ENCODE assay signal across 1 cellular context in the genomic region with DNA sequence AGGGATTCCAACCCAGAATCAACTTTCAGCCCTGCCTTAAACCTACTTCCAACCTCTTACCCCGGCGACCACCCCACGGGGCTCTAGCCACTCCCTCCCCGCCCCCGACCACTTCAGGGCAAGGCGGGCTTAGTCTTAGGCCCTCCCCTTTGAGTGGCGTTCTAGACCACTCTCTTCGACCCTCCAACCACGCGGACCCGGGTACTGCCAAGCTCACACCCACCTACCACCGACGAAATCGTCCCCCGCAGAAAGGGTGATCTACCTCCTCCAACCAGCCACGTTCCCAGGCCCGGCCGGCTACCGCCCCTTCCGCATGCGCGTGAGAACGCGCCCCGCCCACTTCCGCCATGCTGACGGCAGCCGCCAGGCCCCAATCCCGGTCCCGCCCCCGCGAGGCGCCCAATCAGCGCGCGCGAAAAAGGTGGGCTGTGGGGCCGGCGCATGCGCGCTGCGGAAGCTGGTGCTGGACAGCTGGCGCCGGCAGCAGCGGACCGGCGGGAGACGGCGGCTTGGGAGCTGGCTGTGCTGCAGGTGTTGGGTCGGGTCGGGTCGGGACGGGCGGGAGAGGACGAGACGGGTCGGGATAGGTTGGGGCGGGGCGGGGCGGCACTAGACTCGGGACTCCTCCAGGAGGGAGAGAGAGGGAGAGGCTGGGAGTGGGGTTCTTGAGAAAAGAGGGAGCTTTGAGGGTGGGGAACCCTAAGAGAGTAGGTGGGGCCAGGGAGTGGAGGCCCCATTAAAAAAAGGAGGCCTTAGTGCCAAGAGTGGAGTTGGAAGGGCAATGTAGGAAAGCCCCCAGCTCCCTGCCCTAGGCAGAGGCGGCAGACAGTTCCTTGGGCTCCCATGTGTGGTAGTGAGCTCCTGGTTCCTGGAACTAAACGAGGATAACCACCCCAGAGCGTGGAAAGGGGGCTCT.
TF ChIP-seq lines count a peak whose summit lies in the region.

A gene with protein sequence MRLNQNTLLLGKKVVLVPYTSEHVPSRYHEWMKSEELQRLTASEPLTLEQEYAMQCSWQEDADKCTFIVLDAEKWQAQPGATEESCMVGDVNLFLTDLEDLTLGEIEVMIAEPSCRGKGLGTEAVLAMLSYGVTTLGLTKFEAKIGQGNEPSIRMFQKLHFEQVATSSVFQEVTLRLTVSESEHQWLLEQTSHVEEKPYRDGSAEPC (minus strand): TSS at position 302 of the 919 bp plus-strand sequence. CDS start 647 bp downstream, outside the sequence.

TF ChIP-seq in A549, 52 proteins besides CTCF, POLR2A, EP300 and RAD21 (continued from another document):
- TF ChIP-seq, protein P1, sequence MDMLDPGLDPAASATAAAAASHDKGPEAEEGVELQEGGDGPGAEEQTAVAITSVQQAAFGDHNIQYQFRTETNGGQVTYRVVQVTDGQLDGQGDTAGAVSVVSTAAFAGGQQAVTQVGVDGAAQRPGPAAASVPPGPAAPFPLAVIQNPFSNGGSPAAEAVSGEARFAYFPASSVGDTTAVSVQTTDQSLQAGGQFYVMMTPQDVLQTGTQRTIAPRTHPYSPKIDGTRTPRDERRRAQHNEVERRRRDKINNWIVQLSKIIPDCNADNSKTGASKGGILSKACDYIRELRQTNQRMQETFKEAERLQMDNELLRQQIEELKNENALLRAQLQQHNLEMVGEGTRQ (IDR thresholded peaks at IDR 0.05), result no peak
- TF ChIP-seq HEYL (CRISPR knock-in tag; IDR thresholded peaks at IDR 0.05) (no peak), CEBPB (IDR thresholded peaks at IDR 0.05) (no peak), CBX8 (IDR thresholded peaks at IDR 0.05) (no peak), MYC (IDR thresholded peaks at IDR 0.05; ENCODE audit: borderline replicate concordance, low read length) (peak; percentile 74; the same call in 1 of the 2 replicates), ZFP36 (IDR thresholded peaks at IDR 0.05; ENCODE audit: borderline replicate concordance, partially characterized antibody) (no peak), POLR2AphosphoS2 (conservative IDR thresholded peaks at IDR 0.05; ENCODE audit: low read length) (no peak), GATA3 (IDR thresholded peaks at IDR 0.05; ENCODE audit: borderline replicate concordance) (no peak), RARB (CRISPR knock-in tag; IDR thresholded peaks at IDR 0.05) (no peak), HOXB5 (CRISPR knock-in tag; IDR thresholded peaks at IDR 0.05) (no peak), ZNF302 (CRISPR knock-in tag; IDR thresholded peaks at IDR 0.05) (no peak), NR3C1 (IDR thresholded peaks at IDR 0.05) (no peak), EHF (CRISPR knock-in tag; IDR thresholded peaks at IDR 0.05) (no peak), SMC3 (IDR thresholded peaks at IDR 0.05) (no peak), FOXS1 (CRISPR knock-in tag; IDR thresholded peaks at IDR 0.05) (no peak), CHD4 (IDR thresholded peaks at IDR 0.05; ENCODE audit: borderline replicate concordance) (no peak), BHLHE40 (IDR thresholded peaks at IDR 0.05; ENCODE audit: low read depth, low read length) (no peak), HOXB13 (CRISPR knock-in tag; IDR thresholded peaks at IDR 0.05; ENCODE audit: low read depth) (no peak), TP53 (CRISPR knock-in tag; IDR thresholded peaks at IDR 0.05) (no peak), JUN (IDR thresholded peaks at IDR 0.05) (peak; percentile 70 to 88; a peak in 4 of 5 replicates), PHF8 (IDR thresholded peaks at IDR 0.05; ENCODE audit: borderline replicate concordance, low read depth) (peak; percentile 67), MAFK (IDR thresholded peaks at IDR 0.05; ENCODE audit: partially characterized antibody) (no peak), KDM5A (IDR thresholded peaks at IDR 0.05) (no peak), TFCP2L1 (CRISPR knock-in tag; IDR thresholded peaks at IDR 0.05) (no peak), RFX5 (IDR thresholded peaks at IDR 0.05) (no peak)
- TF ChIP-seq, protein P2, sequence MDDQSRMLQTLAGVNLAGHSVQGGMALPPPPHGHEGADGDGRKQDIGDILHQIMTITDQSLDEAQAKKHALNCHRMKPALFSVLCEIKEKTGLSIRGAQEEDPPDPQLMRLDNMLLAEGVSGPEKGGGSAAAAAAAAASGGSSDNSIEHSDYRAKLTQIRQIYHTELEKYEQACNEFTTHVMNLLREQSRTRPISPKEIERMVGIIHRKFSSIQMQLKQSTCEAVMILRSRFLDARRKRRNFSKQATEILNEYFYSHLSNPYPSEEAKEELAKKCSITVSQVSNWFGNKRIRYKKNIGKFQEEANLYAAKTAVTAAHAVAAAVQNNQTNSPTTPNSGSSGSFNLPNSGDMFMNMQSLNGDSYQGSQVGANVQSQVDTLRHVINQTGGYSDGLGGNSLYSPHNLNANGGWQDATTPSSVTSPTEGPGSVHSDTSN (IDR thresholded peaks at IDR 0.05), result peak; percentile 68
- TF ChIP-seq, protein P3, sequence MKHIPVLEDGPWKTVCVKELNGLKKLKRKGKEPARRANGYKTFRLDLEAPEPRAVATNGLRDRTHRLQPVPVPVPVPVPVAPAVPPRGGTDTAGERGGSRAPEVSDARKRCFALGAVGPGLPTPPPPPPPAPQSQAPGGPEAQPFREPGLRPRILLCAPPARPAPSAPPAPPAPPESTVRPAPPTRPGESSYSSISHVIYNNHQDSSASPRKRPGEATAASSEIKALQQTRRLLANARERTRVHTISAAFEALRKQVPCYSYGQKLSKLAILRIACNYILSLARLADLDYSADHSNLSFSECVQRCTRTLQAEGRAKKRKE (CRISPR knock-in tag; IDR thresholded peaks at IDR 0.05; ENCODE audit: low read depth), result no peak
- TF ChIP-seq, protein P4, sequence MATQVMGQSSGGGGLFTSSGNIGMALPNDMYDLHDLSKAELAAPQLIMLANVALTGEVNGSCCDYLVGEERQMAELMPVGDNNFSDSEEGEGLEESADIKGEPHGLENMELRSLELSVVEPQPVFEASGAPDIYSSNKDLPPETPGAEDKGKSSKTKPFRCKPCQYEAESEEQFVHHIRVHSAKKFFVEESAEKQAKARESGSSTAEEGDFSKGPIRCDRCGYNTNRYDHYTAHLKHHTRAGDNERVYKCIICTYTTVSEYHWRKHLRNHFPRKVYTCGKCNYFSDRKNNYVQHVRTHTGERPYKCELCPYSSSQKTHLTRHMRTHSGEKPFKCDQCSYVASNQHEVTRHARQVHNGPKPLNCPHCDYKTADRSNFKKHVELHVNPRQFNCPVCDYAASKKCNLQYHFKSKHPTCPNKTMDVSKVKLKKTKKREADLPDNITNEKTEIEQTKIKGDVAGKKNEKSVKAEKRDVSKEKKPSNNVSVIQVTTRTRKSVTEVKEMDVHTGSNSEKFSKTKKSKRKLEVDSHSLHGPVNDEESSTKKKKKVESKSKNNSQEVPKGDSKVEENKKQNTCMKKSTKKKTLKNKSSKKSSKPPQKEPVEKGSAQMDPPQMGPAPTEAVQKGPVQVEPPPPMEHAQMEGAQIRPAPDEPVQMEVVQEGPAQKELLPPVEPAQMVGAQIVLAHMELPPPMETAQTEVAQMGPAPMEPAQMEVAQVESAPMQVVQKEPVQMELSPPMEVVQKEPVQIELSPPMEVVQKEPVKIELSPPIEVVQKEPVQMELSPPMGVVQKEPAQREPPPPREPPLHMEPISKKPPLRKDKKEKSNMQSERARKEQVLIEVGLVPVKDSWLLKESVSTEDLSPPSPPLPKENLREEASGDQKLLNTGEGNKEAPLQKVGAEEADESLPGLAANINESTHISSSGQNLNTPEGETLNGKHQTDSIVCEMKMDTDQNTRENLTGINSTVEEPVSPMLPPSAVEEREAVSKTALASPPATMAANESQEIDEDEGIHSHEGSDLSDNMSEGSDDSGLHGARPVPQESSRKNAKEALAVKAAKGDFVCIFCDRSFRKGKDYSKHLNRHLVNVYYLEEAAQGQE (IDR thresholded peaks at IDR 0.05), result peak; percentile 43
- TF ChIP-seq, protein P5, sequence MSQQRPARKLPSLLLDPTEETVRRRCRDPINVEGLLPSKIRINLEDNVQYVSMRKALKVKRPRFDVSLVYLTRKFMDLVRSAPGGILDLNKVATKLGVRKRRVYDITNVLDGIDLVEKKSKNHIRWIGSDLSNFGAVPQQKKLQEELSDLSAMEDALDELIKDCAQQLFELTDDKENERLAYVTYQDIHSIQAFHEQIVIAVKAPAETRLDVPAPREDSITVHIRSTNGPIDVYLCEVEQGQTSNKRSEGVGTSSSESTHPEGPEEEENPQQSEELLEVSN (IDR thresholded peaks at IDR 0.05; ENCODE audit: borderline replicate concordance, low read depth), result peak; percentile 89
- TF ChIP-seq, protein P6, sequence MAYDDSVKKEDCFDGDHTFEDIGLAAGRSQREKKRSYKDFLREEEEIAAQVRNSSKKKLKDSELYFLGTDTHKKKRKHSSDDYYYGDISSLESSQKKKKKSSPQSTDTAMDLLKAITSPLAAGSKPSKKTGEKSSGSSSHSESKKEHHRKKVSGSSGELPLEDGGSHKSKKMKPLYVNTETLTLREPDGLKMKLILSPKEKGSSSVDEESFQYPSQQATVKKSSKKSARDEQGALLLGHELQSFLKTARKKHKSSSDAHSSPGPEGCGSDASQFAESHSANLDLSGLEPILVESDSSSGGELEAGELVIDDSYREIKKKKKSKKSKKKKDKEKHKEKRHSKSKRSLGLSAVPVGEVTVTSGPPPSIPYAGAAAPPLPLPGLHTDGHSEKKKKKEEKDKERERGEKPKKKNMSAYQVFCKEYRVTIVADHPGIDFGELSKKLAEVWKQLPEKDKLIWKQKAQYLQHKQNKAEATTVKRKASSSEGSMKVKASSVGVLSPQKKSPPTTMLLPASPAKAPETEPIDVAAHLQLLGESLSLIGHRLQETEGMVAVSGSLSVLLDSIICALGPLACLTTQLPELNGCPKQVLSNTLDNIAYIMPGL (CRISPR knock-in tag; IDR thresholded peaks at IDR 0.05; ENCODE audit: borderline replicate concordance), result no peak
- TF ChIP-seq, protein P7, sequence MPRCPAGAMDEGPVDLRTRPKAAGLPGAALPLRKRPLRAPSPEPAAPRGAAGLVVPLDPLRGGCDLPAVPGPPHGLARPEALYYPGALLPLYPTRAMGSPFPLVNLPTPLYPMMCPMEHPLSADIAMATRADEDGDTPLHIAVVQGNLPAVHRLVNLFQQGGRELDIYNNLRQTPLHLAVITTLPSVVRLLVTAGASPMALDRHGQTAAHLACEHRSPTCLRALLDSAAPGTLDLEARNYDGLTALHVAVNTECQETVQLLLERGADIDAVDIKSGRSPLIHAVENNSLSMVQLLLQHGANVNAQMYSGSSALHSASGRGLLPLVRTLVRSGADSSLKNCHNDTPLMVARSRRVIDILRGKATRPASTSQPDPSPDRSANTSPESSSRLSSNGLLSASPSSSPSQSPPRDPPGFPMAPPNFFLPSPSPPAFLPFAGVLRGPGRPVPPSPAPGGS (IDR thresholded peaks at IDR 0.05), result peak; percentile 86; the same call in 2 of the 3 replicates
